ENCODE assay signal across 8 cellular contexts in the genomic region with DNA sequence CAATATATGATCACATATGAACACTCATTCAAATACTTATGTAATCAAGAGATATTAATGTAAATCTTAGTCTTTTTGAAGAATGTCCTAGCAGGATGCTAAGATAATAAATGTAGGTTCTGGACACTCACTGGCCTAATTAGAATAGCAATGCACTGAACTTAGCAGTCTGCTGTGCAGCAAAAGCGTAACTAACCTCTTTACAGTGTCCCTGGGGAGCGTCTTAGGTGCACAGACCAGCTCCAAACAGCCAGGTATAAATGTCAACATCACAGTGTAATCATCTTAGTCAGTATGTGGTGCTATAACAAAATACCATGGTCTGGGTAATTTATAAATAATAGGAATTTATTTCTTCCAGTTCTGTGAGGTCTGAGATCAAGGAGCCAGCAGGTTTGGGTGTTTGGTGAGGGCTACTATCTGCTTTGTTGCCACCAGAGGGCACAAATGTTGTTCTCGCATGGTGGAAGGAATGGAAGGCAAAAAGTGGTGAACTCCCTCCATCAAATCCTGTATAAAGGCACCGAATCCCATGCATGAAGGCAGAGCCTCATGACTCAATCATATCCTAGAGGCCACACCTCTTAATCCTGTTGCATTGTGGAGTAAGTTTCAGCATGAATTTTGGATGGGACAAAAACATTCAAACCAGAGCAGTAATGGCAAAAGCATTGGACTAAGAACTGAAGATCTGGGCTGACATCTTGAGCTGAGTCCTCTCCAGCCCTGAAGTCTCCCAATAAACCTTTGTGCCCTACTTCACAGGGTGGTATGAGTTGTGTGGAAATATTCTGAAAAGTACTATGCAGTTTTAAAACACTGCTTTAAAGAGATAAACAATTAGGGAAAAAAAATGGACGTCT. TPM values are rescaled to one million over a fixed set of nuclear protein-coding genes. Genes with fewer than 3 reads are reported as not detected.
A peak's percentile ranks its signal among the peaks of the same experiment; 100 is the strongest.
DNase-seq lines count a peak whose midpoint lies in the region; ATAC-seq and TF ChIP-seq lines count a peak whose summit lies in the region.

No MANE protein-coding gene starts in this region.

- H3K27me3 ChIP-seq in AG04450 (ENCODE audit: control insufficient read depth, insufficient read depth, low read length), result no peaks in the 10 kb centered on the region
- no peaks in the 10 kb centered on the region for H3K27me3 ChIP-seq in CD8-positive, alpha-beta memory T cell (ENCODE audit: insufficient read depth, low read length, poor library complexity, severe bottlenecking)
- H3K27me3 ChIP-seq in stomach, result no peaks in the 10 kb centered on the region

- H3K4me3 Mint-ChIP-seq in CD8-positive, alpha-beta memory T cell, result no peak overlapping the region

- no peak for TF ChIP-seq POLR2A in stomach (IDR thresholded peaks at IDR 0.05)

- H3K36me3 ChIP-seq in CD8-positive, alpha-beta memory T cell (ENCODE audit: insufficient read depth, low read length), result no peaks in the 10 kb centered on the region
- H3K36me3 ChIP-seq in stomach, result peaks cover 0 to 25% (median 11%) of the 10 kb centered on the region in 4 donors

- H3K27ac Mint-ChIP-seq in CD8-positive, alpha-beta memory T cell, result no peak overlapping the region

- H3K9me3 ChIP-seq in AG04450 (ENCODE audit: control insufficient read depth, insufficient read depth, low read length), result no peaks in the 10 kb centered on the region
- no peaks in the 10 kb centered on the region for H3K9me3 ChIP-seq in CD8-positive, alpha-beta memory T cell (ENCODE audit: low read length)
- H3K9me3 ChIP-seq in stomach, result no peaks in the 10 kb centered on the region

- TF ChIP-seq CTCF in AG04450 (IDR thresholded peaks at IDR 0.05; ENCODE audit: low read depth, low read length), result peak; percentile 58
- peak; percentile 67 for TF ChIP-seq CTCF in GM12873 (IDR thresholded peaks at IDR 0.05; ENCODE audit: insufficient read depth, low read depth, low read length, missing control alignments)
- TF ChIP-seq CTCF in fibroblast of pulmonary artery (IDR thresholded peaks at IDR 0.05; ENCODE audit: low read length, missing control alignments), result peak; percentile 60
- TF ChIP-seq CTCF in stomach (IDR thresholded peaks at IDR 0.05), result peak in 2 of 7 experiments; percentile 13 to 33

- POLR2A ChIA-PET in AG04450 (lab: Yijun Ruan, JAX), result no interaction called here
- POLR2A ChIA-PET in CD8-positive, alpha-beta memory T cell (lab: Charles Lee), result no interaction called here

- H3K27me3 Mint-ChIP-seq in CD8-positive, alpha-beta memory T cell, result no peaks in the 10 kb centered on the region

- H3K4me3 ChIP-seq in AG04450 (ENCODE audit: low read depth, low read length), result no peak overlapping the region
- H3K4me3 ChIP-seq in fibroblast of pulmonary artery (replicated peaks; ENCODE audit: low read depth, low read length), result no peak overlapping the region
- H3K4me3 ChIP-seq in CD8-positive, alpha-beta memory T cell (ENCODE audit: low read length), result no peak overlapping the region
- H3K4me3 ChIP-seq in stomach, result no peak overlapping the region

- WGBS in stomach, 5 donors, result 76 to 83% (median 78%) methylated on average over 5 of the region's 5 CpGs

- no peaks in the 10 kb centered on the region for H3K9me3 Mint-ChIP-seq in CD8-positive, alpha-beta memory T cell

- CTCF ChIA-PET in AG04450 (lab: Charles Lee), result interaction anchor here (0.6 to 1.9 kb wide), 12 partner anchors 9 to 554 kb away, joined by 3 to 13 read pairs (median 4); no protein-coding TSS in a partner anchor
- CTCF ChIA-PET in CD8-positive, alpha-beta memory T cell (lab: Charles Lee), result interaction anchor here (1.1 to 1.9 kb wide), 3 partner anchors 9 to 374 kb away, joined by 3 to 5 read pairs (median 4); no protein-coding TSS in a partner anchor

- H3K27ac ChIP-seq in AG04450 (ENCODE audit: low read depth, low read length), result no peak overlapping the region
- H3K27ac ChIP-seq in CD8-positive, alpha-beta memory T cell (ENCODE audit: low read depth, low read length), result no peak overlapping the region
- H3K27ac ChIP-seq in stomach, result no peak overlapping the region

- no peaks in the 10 kb centered on the region for H3K4me1 Mint-ChIP-seq in CD8-positive, alpha-beta memory T cell

- no peak for ATAC-seq in GM21381 (IDR thresholded peaks at IDR 0.05; ENCODE audit: unreplicated experiment)

- no peak for TF ChIP-seq EP300 in stomach (IDR thresholded peaks at IDR 0.05)

- H3K4me1 ChIP-seq in CD8-positive, alpha-beta memory T cell (ENCODE audit: insufficient read depth, low read length), result no peaks in the 10 kb centered on the region
- no peaks in the 10 kb centered on the region for H3K4me1 ChIP-seq in stomach

- intact Hi-C loops in stomach (cut with DNase I; ENCODE audit: low total_unique reads), result no loop called here

- peaks cover 0 to 11% (median 4%) of the 10 kb centered on the region in 3 donors for H3K36me3 Mint-ChIP-seq in CD8-positive, alpha-beta memory T cell

- no peak for DNase-seq in AG04450 (ENCODE audit: low read depth, low spot score)
- DNase-seq in OCI-M1 (lab: John Stamatoyannopoulos, UW), result peak; percentile 37
- peak; percentile 43 for DNase-seq in fibroblast of pulmonary artery (ENCODE audit: low read depth)
- DNase-seq in activated T-cell treated with anti-CD3 and anti-CD28 coated beads for 4 hours, result no peak
- no peak for DNase-seq in CD8-positive, alpha-beta memory T cell
- no peak for DNase-seq in stomach

RNA-seq across cellular contexts. Expression of a gene that starts 41.8 kb away (rescaled TPM):
- polyA plus RNA-seq in AG04450 (2011; rRNA removed), result 32.7 and 36.7 TPM in 2 replicates
- polyA minus RNA-seq in AG04450 (2011; rRNA and poly(A)+ RNA removed), result 136 and 171 TPM in 2 replicates
- 10 to 100 TPM; 14.1 to 15.0 TPM for total RNA-seq in CD8-positive, alpha-beta memory T cell
- 31.1 TPM for polyA plus RNA-seq in CD8-positive, alpha-beta memory T cell
- total RNA-seq in stomach, result 10 to 100 TPM; 33.3 to 89.8 (median 78.6) TPM
- 10 to 100 TPM; 13.0 to 21.2 (median 14.4) TPM for polyA plus RNA-seq in stomach

Comparison
In these comparisons a context has a peak if more than half of its experiments do, and no peak if none do; other contexts are left out.
1. DNase-seq: peak in OCI-M1 (single experiment) and fibroblast of pulmonary artery (single experiment); none in AG04450 (single experiment), activated T-cell treated with anti-CD3 and anti-CD28 coated beads for 4 hours (single experiment), CD8-positive, alpha-beta memory T cell (0 of 5) and stomach (single experiment).